Comparison of ENCODE assay signal across 35 cellular contexts in genomic region chr14:64045091-64045490, GRCh38.
"Had no signal": no experiment of that assay in that cellular context is flagged by ENCODE, and none has a peak within 500 bp of the region (broad histone marks: within the 10 kb centered on the region; RNA-seq: fewer than 3 reads in every experiment).

No MANE protein-coding gene starts in this region.

- DNase-seq: Karpas-422, Kasumi-1, KG1, MG63, MM.1S, MV-4-11, NCI-H1048, NCI-H1092, NCI-H1092 treated with DMSO at 0.1 percent for 48 hours, NCI-H1105, NCI-H1105 treated with DMSO at 0.1 percent for 48 hours, NCI-H1417, NCI-H1417 treated with DMSO at 0.1 percent for 48 hours, NCI-H1436, NCI-H1436 treated with DMSO at 0.1 percent for 48 hours, NCI-H146, NCI-H1694, NCI-H1694 treated with DMSO at 0.1 percent for 48 hours, NCI-H187, NCI-H187 treated with DMSO at 0.1 percent for 48 hours, NCI-H1930, NCI-H2029, NCI-H2029 treated with DMSO at 0.1 percent for 48 hours, NCI-H2081, NCI-H2081 treated with DMSO at 0.1 percent for 48 hours, NCI-H2107, NCI-H2171, NCI-H2171 treated with DMSO at 0.1 percent for 48 hours, NCI-H2227 treated with DMSO at 0.1 percent for 48 hours, NCI-H226, NCI-H345, NCI-H446, NCI-H446 treated with DMSO at 0.1 percent for 48 hours, NCI-H510A had no signal

- H3K27me3 ChIP-seq: MG63 had no signal

- H3K9ac ChIP-seq: KMS-11 had no signal

- H3K4me3 ChIP-seq: MG63 had no signal

- H3K9me3 ChIP-seq: MG63 had no signal

- H3K36me3 ChIP-seq: MG63 had no signal

- H3K27ac ChIP-seq: KMS-11 had no signal

- H3K4me2 ChIP-seq: KMS-11 had no signal
